20 cellular contexts compared by ENCODE assay signal in genomic region chr11:61460986-61461385, GRCh38. TPM values are rescaled to one million over a fixed set of nuclear protein-coding genes. Genes with fewer than 3 reads are reported as not detected.
A peak's percentile ranks its signal among the peaks of the same experiment; 100 is the strongest.
DNase-seq lines count a peak whose midpoint lies in the region; ATAC-seq and TF ChIP-seq lines count a peak whose summit lies in the region.
"Had no signal": no experiment of that assay in that cellular context is flagged by ENCODE, and none has a peak within 500 bp of the region (broad histone marks: within the 10 kb centered on the region; RNA-seq: fewer than 3 reads in every experiment).

No MANE protein-coding gene starts in this region.

- in situ Hi-C loops in brain microvascular endothelial cell (cut with HindIII; ENCODE audit: low pct_ligation_motif_present, low sequenced_read_pairs) = no loop called here

- CTCF ChIA-PET in MCF 10A (lab: Yijun Ruan, JAX) = interaction anchor here (0.5 to 3.0 kb wide), 8 partner anchors 15 to 245 kb away, joined by 3 to 15 read pairs (median 4); no protein-coding TSS in a partner anchor

- no peaks in the 10 kb centered on the region for H3K9me3 ChIP-seq in breast epithelium
- no peaks in the 10 kb centered on the region for H3K9me3 ChIP-seq in right lobe of liver
- no peaks in the 10 kb centered on the region for H3K9me3 ChIP-seq in sigmoid colon
- H3K9me3 ChIP-seq: heart right ventricle, stomach had no signal

- H3K36me3 ChIP-seq in breast epithelium (no peaks in the 10 kb centered on the region), brain microvascular endothelial cell (replicated peaks) (no peaks in the 10 kb centered on the region), right lobe of liver (no peaks in the 10 kb centered on the region), sigmoid colon (no peaks in the 10 kb centered on the region)

- no peaks in the 10 kb centered on the region for H3K27me3 Mint-ChIP-seq in MCF 10A (ENCODE audit: insufficient read depth, unreplicated experiment)
- H3K27me3 Mint-ChIP-seq: activated naive CD8-positive, alpha-beta T cell treated with anti-CD3 and anti-CD28 coated beads, Interleukin-2, amount 10 ng/mL, durations not matched to agents 7 days and 5 days had no signal

- TF ChIP-seq EP300 in sigmoid colon (IDR thresholded peaks at IDR 0.05) = no peak

- no TSS peak for BruUV-seq in MCF 10A (replicated peaks; lab: Mats Ljungman, UMichigan)

- H3K27me3 ChIP-seq in breast epithelium (no peaks in the 10 kb centered on the region), brain microvascular endothelial cell (replicated peaks) (no peaks in the 10 kb centered on the region), right lobe of liver (no peaks in the 10 kb centered on the region), sigmoid colon (no peaks in the 10 kb centered on the region)
- H3K27me3 ChIP-seq: heart right ventricle, stomach had no signal

- H3K36me3 Mint-ChIP-seq in MCF 10A (ENCODE audit: insufficient read depth, unreplicated experiment) = peaks cover 14% of the 10 kb centered on the region

- no peaks in the 10 kb centered on the region for H3K4me1 Mint-ChIP-seq in MCF 10A (ENCODE audit: insufficient read depth, unreplicated experiment)
- H3K4me1 Mint-ChIP-seq: activated naive CD8-positive, alpha-beta T cell treated with anti-CD3 and anti-CD28 coated beads, Interleukin-2, amount 10 ng/mL, durations not matched to agents 7 days and 5 days had no signal

- H3K4me1 ChIP-seq in breast epithelium (peaks cover 0 to 9% of the 10 kb centered on the region in 2 donors), right lobe of liver (no peaks in the 10 kb centered on the region), sigmoid colon (peaks cover 0 to 18% (median 15%) of the 10 kb centered on the region in 4 donors)

- peak; percentile 29 to 48 (median 44) for ATAC-seq in right lobe of liver
- no peak for ATAC-seq in GM19452 (IDR thresholded peaks at IDR 0.05; ENCODE audit: unreplicated experiment)

- H3K27ac Mint-ChIP-seq in MCF 10A (ENCODE audit: low read depth, unreplicated experiment) = no peak overlapping the region
- H3K27ac Mint-ChIP-seq: activated naive CD8-positive, alpha-beta T cell treated with anti-CD3 and anti-CD28 coated beads, Interleukin-2, amount 10 ng/mL, durations not matched to agents 7 days and 5 days had no signal

- intact Hi-C loops in breast epithelium (cut with DNase I; ENCODE audit: low total_unique reads) = no loop called here
- intact Hi-C loops in MCF 10A (cut with micrococcal nuclease) = no loop called here
- intact Hi-C loops in right lobe of liver (cut with DNase I) = no loop called here
- intact Hi-C loops in sigmoid colon (cut with DNase I) = loop anchor here (1.0 kb wide), 1 partner anchor 14 kb away; no protein-coding TSS in a partner anchor

- peak overlapping the region; percentile 11 to 38 for H3K27ac ChIP-seq in breast epithelium
- no peak overlapping the region for H3K27ac ChIP-seq in brain microvascular endothelial cell
- no peak overlapping the region for H3K27ac ChIP-seq in right lobe of liver
- peak overlapping the region in 3 of 4 donors; percentile 57 to 78 (median 70) for H3K27ac ChIP-seq in sigmoid colon

- H3K4me3 ChIP-seq in breast epithelium (no peak overlapping the region), brain microvascular endothelial cell (ENCODE audit: low read depth, low read length) (no peak overlapping the region), right lobe of liver (no peak overlapping the region), sigmoid colon (no peak overlapping the region)
- H3K4me3 ChIP-seq: heart right ventricle, stomach had no signal

- TF ChIP-seq CTCF in breast epithelium (IDR thresholded peaks at IDR 0.05) (no peak), MCF 10A (IDR thresholded peaks at IDR 0.05; ENCODE audit: unreplicated experiment) (no peak), brain microvascular endothelial cell (IDR thresholded peaks at IDR 0.05; ENCODE audit: low read depth, low read length, missing control alignments) (peak; percentile 17), right lobe of liver (IDR thresholded peaks at IDR 0.05) (peak in 2 of 4 donors; percentile 6 to 10), sigmoid colon (IDR thresholded peaks at IDR 0.05) (no peak)

- H3K9me3 Mint-ChIP-seq in MCF 10A (ENCODE audit: unreplicated experiment) = no peaks in the 10 kb centered on the region
- H3K9me3 Mint-ChIP-seq: activated naive CD8-positive, alpha-beta T cell treated with anti-CD3 and anti-CD28 coated beads, Interleukin-2, amount 10 ng/mL, durations not matched to agents 7 days and 5 days had no signal

- TF ChIP-seq POLR2A in breast epithelium (IDR thresholded peaks at IDR 0.05) (no peak), right lobe of liver (IDR thresholded peaks at IDR 0.05) (no peak), sigmoid colon (IDR thresholded peaks at IDR 0.05) (no peak)

- WGBS in right lobe of liver (ENCODE audit: insufficient coverage, low coverage, low lambda C conversion rate, missing lambda C conversion rate) = 65% methylated on average over 5 of the region's 5 CpGs
- WGBS in sigmoid colon, 2 donors = 91 to 93% methylated on average over 5 of the region's 5 CpGs

- no peak overlapping the region for H3K4me3 Mint-ChIP-seq in MCF 10A (ENCODE audit: unreplicated experiment)
- H3K4me3 Mint-ChIP-seq: activated naive CD8-positive, alpha-beta T cell treated with anti-CD3 and anti-CD28 coated beads, Interleukin-2, amount 10 ng/mL, durations not matched to agents 7 days and 5 days had no signal

- POLR2A ChIA-PET in MCF 10A (lab: Yijun Ruan, JAX) = no interaction called here

- DNase-seq in breast epithelium (ENCODE audit: low spot score in 2 of 2) = no peak
- DNase-seq in MCF 10A (ENCODE audit: unreplicated experiment) = no peak
- DNase-seq in brain microvascular endothelial cell = no peak
- DNase-seq in right lobe of liver = no peak
- no peak for DNase-seq in sigmoid colon
- DNase-seq in dermis blood vessel endothelial cell = no peak
- no peak for DNase-seq in activated naive CD4-positive, alpha-beta T cell (lab: John Stamatoyannopoulos, UW)
- DNase-seq: activated CD8-positive, alpha-beta memory T cell treated with anti-CD3 and anti-CD28 coated beads for 24 hours; activated naive CD8-positive, alpha-beta T cell treated with anti-CD3 and anti-CD28 coated beads, Interleukin-2, amount 10 ng/mL, durations not matched to agents 7 days and 5 days; DMS153; MM.1S; NCI-H187 treated with DMSO at 0.1 percent for 48 hours; stomach; T-helper 1 cell had no signal

RNA-seq across cellular contexts. Expression of gene SDHAF2, which starts 31.1 kb away (rescaled TPM):
- total RNA-seq in breast epithelium = 10 to 100 TPM; 46.7 to 94.0 (median 58.7) TPM
- 30.1 and 34.6 TPM in 2 replicates for total RNA-seq in MCF 10A (2022)
- 10 to 100 TPM; 17.7 to 62.5 (median 23.3) TPM for total RNA-seq in right lobe of liver
- 10 to 100 TPM; 27.3 to 97.3 (median 61.2) TPM for total RNA-seq in sigmoid colon
- 10 to 100 TPM; 45.7 to 62.5 (median 61.7) TPM for polyA plus RNA-seq in sigmoid colon
- 23.2 and 57.0 TPM in 2 replicates for total RNA-seq in dermis blood vessel endothelial cell

RNA-seq across cellular contexts. Expression of gene CPSF7, which starts 31.2 kb away (rescaled TPM):
- total RNA-seq in breast epithelium = 10 to 100 TPM; 40.6 to 62.5 (median 46.2) TPM
- 99.9 and 111 TPM in 2 replicates for total RNA-seq in MCF 10A (2022)
- total RNA-seq in right lobe of liver = 10 to 100 TPM; 16.7 to 52.0 (median 31.7) TPM
- 10 to 100 TPM; 38.2 to 45.4 (median 42.0) TPM for total RNA-seq in sigmoid colon
- 10 to 100 TPM; 18.0 to 48.4 (median 19.0) TPM for polyA plus RNA-seq in sigmoid colon
- total RNA-seq in dermis blood vessel endothelial cell = 16.7 and 22.2 TPM in 2 replicates

RNA-seq across cellular contexts. Expression of gene LRRC10B, which starts 47.6 kb away (rescaled TPM):
- total RNA-seq in breast epithelium = 1 to 10 TPM in 2 of 3 donors, not detected in 1; 1.5 to 3.3 TPM
- total RNA-seq in MCF 10A (2022) = not detected in 2 replicates
- not detected for total RNA-seq in right lobe of liver
- total RNA-seq in sigmoid colon = 1 to 10 TPM in 2 of 4 donors, under 1 TPM in 2; 0.71 to 4.4 (median 1.3) TPM
- 1 to 10 TPM in 1 of 3 donors, not detected in 2; 1.1 TPM for polyA plus RNA-seq in sigmoid colon
- not detected in 2 replicates for total RNA-seq in dermis blood vessel endothelial cell
- total RNA-seq: activated naive CD8-positive, alpha-beta T cell treated with anti-CD3 and anti-CD28 coated beads, Interleukin-2, amount 10 ng/mL, durations not matched to agents 7 days and 5 days; NCI-H460; skeletal muscle tissue; urinary bladder had no signal
- polyA plus RNA-seq: fibroblast of lung had no signal

Comparison
In these comparisons a context has a peak if more than half of its experiments do, and no peak if none do; other contexts are left out.
1. H3K27ac ChIP-seq: peak in breast epithelium (2 of 2) and sigmoid colon (3 of 4); none in brain microvascular endothelial cell (single experiment) and right lobe of liver (0 of 3).